25 cellular contexts compared by ENCODE assay signal in the genomic region with DNA sequence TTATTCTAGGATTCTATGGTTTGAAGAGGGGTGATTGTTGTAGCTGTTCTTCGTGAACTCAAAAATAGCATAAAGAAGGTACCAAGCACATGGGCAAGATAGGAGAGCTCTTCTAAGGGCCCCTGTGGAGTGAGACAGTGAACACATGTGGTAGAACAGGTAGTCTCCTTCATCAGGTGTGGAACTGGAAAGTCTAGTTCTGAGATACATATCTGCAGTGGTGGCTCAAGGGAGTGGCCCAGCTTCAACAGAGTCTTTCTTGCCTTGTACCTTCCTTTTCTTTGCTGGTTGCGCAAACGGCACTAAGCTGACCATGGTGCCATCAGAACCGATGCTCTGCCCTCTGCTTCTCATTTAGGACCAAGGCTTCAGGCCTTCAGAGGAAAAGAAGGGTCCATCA.
DNase-seq lines count a peak whose midpoint lies in the region; ATAC-seq and TF ChIP-seq lines count a peak whose summit lies in the region.
"Had no signal": no experiment of that assay in that cellular context is flagged by ENCODE, and none has a peak within 500 bp of the region (broad histone marks: within the 10 kb centered on the region; RNA-seq: fewer than 3 reads in every experiment).

No MANE protein-coding gene starts in this region.

- H3K4me1 ChIP-seq in OCI-LY7 (ENCODE audit: insufficient read depth, low read length, poor library complexity, severe bottlenecking) (peaks cover 43% of the 10 kb centered on the region), suprapubic skin (no peaks in the 10 kb centered on the region)
- H3K4me1 ChIP-seq: Caco-2, Peyer's patch had no signal

- no peak for TF ChIP-seq EP300 in suprapubic skin (IDR thresholded peaks at IDR 0.05)

- POLR2A ChIA-PET in OCI-LY7 (lab: Charles Lee), result interaction anchor here (0.6 kb wide), 1 partner anchor 730 kb away, joined by 3 read pairs; no protein-coding TSS in a partner anchor

- ATAC-seq in esophagus mucosa, result peak; percentile 95
- ATAC-seq: CD8-positive, alpha-beta T cell had no signal

- in situ Hi-C loops in G401 (cut with HindIII; ENCODE audit: low sequenced_read_pairs), result no loop called here

- H3K27ac ChIP-seq in OCI-LY7 (ENCODE audit: low read depth, low read length, poor library complexity, severe bottlenecking), result no peak overlapping the region
- H3K27ac ChIP-seq in suprapubic skin, result peak overlapping the region; percentile 16
- H3K27ac ChIP-seq: C4-2B, Peyer's patch had no signal

- no peaks in the 10 kb centered on the region for H3K27me3 ChIP-seq in suprapubic skin
- H3K27me3 ChIP-seq: Peyer's patch had no signal

- intact Hi-C loops in OCI-LY7 (cut with micrococcal nuclease; ENCODE audit: unreplicated experiment), result loop anchor here (10.0 kb wide), 1 partner anchor 119 kb away; a partner anchor contains a TSS

- no peak overlapping the region for H2AFZ ChIP-seq in OCI-LY7 (ENCODE audit: low read length)

- TF ChIP-seq POLR2A in suprapubic skin (IDR thresholded peaks at IDR 0.05), result no peak

- H4K20me1 ChIP-seq in OCI-LY7 (ENCODE audit: insufficient read depth, low read length), result no peaks in the 10 kb centered on the region

- CTCF ChIA-PET in OCI-LY7 (lab: Charles Lee; ENCODE audit: unreplicated experiment), result no interaction called here

- no peaks in the 10 kb centered on the region for H3K79me2 ChIP-seq in OCI-LY7 (ENCODE audit: insufficient read depth, low read depth, low read length)

- H3K4me2 ChIP-seq in OCI-LY7 (ENCODE audit: low read length), result peak overlapping the region; percentile 48; the same call in 1 of the 2 replicates
- H3K4me2 ChIP-seq: SK-N-SH had no signal

- H3K9me3 ChIP-seq in OCI-LY7 (ENCODE audit: low read length), result no peaks in the 10 kb centered on the region
- peaks cover 6% of the 10 kb centered on the region for H3K9me3 ChIP-seq in suprapubic skin
- H3K9me3 ChIP-seq: Caco-2, HAP-1, Peyer's patch, SK-N-SH had no signal

- H3K36me3 ChIP-seq in OCI-LY7 (ENCODE audit: insufficient read depth, low read length) (no peaks in the 10 kb centered on the region), suprapubic skin (no peaks in the 10 kb centered on the region)
- H3K36me3 ChIP-seq: HAP-1, Peyer's patch had no signal

- DNase-seq in HT-29 (ENCODE audit: low spot score) (peak; percentile 68), OCI-LY7 (ENCODE audit: low spot score) (no peak), suprapubic skin (ENCODE audit: low spot score in 2 of 2) (no peak), HCEC 1CT (no peak), G401 (ENCODE audit: low spot score) (no peak)
- no peak for DNase-seq in stimulated activated naive CD4-positive, alpha-beta T cell treated with Interleukin-2 at 50 U/mL for 16 hours (lab: John Stamatoyannopoulos, UW)
- DNase-seq: CD8-positive, alpha-beta T cell; DMS 273 treated with DMSO at 0.1 percent for 48 hours; DND-41; GOT3; KBM-7; NCI-H1048; NCI-H1417; NCI-H1694 treated with DMSO at 0.1 percent for 48 hours; NCI-H2081; NCI-H2227 treated with DMSO at 0.1 percent for 48 hours; NCI-H526 treated with DMSO at 0.1 percent for 48 hours; Peyer's patch; SHP77 treated with DMSO at 0.1 percent for 48 hours; SK-N-SH; SW 1271 had no signal

- no peaks in the 10 kb centered on the region for H3K9me2 ChIP-seq in OCI-LY7 (ENCODE audit: insufficient read depth, low read length)
- H3K9me2 ChIP-seq: SK-N-SH had no signal

- WGBS in suprapubic skin, result 53% methylated on average over 4 of the region's 4 CpGs

- H3K4me3 ChIP-seq in OCI-LY7 (ENCODE audit: low read depth, low read length, poor library complexity, severe bottlenecking) (no peak overlapping the region), suprapubic skin (no peak overlapping the region)
- H3K4me3 ChIP-seq: HAP-1, Peyer's patch had no signal

- TF ChIP-seq CTCF in OCI-LY7 (conservative IDR thresholded peaks at IDR 0.05; ENCODE audit: low read length) (no peak), suprapubic skin (IDR thresholded peaks at IDR 0.05) (no peak)

- no TSS peak for BruUV-seq in OCI-LY7 (replicated peaks; lab: Mats Ljungman, UMichigan)
